In genomic region chr14:39203659-39204606, GRCh38 we compare ENCODE assay signal across 14 cellular contexts. TPM values are rescaled to one million over a fixed set of nuclear protein-coding genes. Genes with fewer than 3 reads are reported as not detected.
DNase-seq lines count a peak whose midpoint lies in the region; TF ChIP-seq lines count a peak whose summit lies in the region.
"Had no signal": no experiment of that assay in that cellular context is flagged by ENCODE, and none has a peak within 500 bp of the region (broad histone marks: within the 10 kb centered on the region; RNA-seq: fewer than 3 reads in every experiment).

No MANE protein-coding gene starts in this region.

- H3K14ac ChIP-seq in trophoblast cell (ENCODE audit: low read length) = peak overlapping the region; percentile 33

- peak overlapping the region; percentile 72 for H4K8ac ChIP-seq in trophoblast cell (ENCODE audit: low read depth, low read length)

- H3K79me1 ChIP-seq in trophoblast cell (ENCODE audit: low read length) = peaks cover 11% of the 10 kb centered on the region

- peak overlapping the region; percentile 7 for H3K18ac ChIP-seq in trophoblast cell (ENCODE audit: low read length)

- H3K9me3 ChIP-seq in trophoblast cell (ENCODE audit: insufficient read depth, low read depth, low read length) = no peaks in the 10 kb centered on the region

- peak overlapping the region; percentile 86 for H2BK12ac ChIP-seq in trophoblast cell (ENCODE audit: low read length)

- H3K23ac ChIP-seq in trophoblast cell (ENCODE audit: low read length) = no peak overlapping the region

- no peak overlapping the region for H3K4ac ChIP-seq in trophoblast cell (ENCODE audit: low read depth, low read length)

- TF ChIP-seq CTCF in epithelial cell of esophagus (IDR thresholded peaks at IDR 0.05; ENCODE audit: insufficient read depth, low read depth, low read length, missing control alignments) = no peak

- peak overlapping the region; percentile 58 for H4K91ac ChIP-seq in trophoblast cell (ENCODE audit: low read depth, low read length)

- peak overlapping the region; percentile 75 for H3K27ac ChIP-seq in trophoblast cell (ENCODE audit: low read depth, low read length)
- H3K27ac ChIP-seq: 22Rv1, coronary artery had no signal

- H2BK120ac ChIP-seq in trophoblast cell (ENCODE audit: insufficient read depth, low read length, poor library complexity) = peak overlapping the region; percentile 81

- no peak overlapping the region for H3K9ac ChIP-seq in trophoblast cell (ENCODE audit: low read length)

- peak overlapping the region; percentile 15 for H2AK5ac ChIP-seq in trophoblast cell (ENCODE audit: low read length)

- no peaks in the 10 kb centered on the region for H3K27me3 ChIP-seq in trophoblast cell (ENCODE audit: insufficient read depth, low read length)

- DNase-seq in DMS53 (lab: John Stamatoyannopoulos, UW) (peak; percentile 9), DMS53 treated with DMSO at 0.1 percent for 48 hours (lab: John Stamatoyannopoulos, UW; ENCODE audit: unreplicated experiment) (no peak), OCI-M1 (lab: John Stamatoyannopoulos, UW) (peak; percentile 25), epithelial cell of esophagus (ENCODE audit: low read depth) (peak; percentile 87), trophoblast cell (no peak), NCI-H345 (lab: John Stamatoyannopoulos, UW) (no peak), amygdala (lab: John Stamatoyannopoulos, UW) (no peak), HuH-7.5 (ENCODE audit: low spot score) (no peak)
- DNase-seq: CD4-positive, CD25-positive, alpha-beta regulatory T cell; HCEC 1CT; stimulated activated naive CD8-positive, alpha-beta T cell treated with anti-CD3 and anti-CD28 coated beads, Interleukin-15, Interleukin-2, amounts not matched to agents 100 U/mL and 50 U/mL, for 24 hours; SW 1271 had no signal

- no CpG with 5 or more reads among the region's 5 CpGs for WGBS in trophoblast cell (ENCODE audit: extremely low coverage, insufficient coverage, insufficient read length)

- no peaks in the 10 kb centered on the region for H3K36me3 ChIP-seq in trophoblast cell (ENCODE audit: control insufficient read depth in 1 of 2, insufficient read depth in 2 of 2, low read length in 2 of 2)

- H3K4me3 ChIP-seq in epithelial cell of esophagus (ENCODE audit: low read length) (no peak overlapping the region), trophoblast cell (ENCODE audit: low read depth, low read length) (no peak overlapping the region)
- H3K4me3 ChIP-seq: coronary artery had no signal

- peak overlapping the region; percentile 52 for H2BK5ac ChIP-seq in trophoblast cell (ENCODE audit: low read depth, low read length, poor library complexity)

- peaks cover 12 to 14% of the 10 kb centered on the region in 2 experiments for H3K4me1 ChIP-seq in trophoblast cell (ENCODE audit: control insufficient read depth in 1 of 2, insufficient read depth in 2 of 2, low read length in 2 of 2)

- H3K4me2 ChIP-seq in trophoblast cell (ENCODE audit: low read length) = peak overlapping the region; percentile 33

- H2AFZ ChIP-seq in trophoblast cell (ENCODE audit: insufficient read depth, low read length, poor library complexity) = peak overlapping the region; percentile 15

- H4K12ac ChIP-seq in trophoblast cell (ENCODE audit: low read depth, low read length) = peak overlapping the region; percentile 34

- no peaks in the 10 kb centered on the region for H3K79me2 ChIP-seq in trophoblast cell (ENCODE audit: control insufficient read depth, insufficient read depth, low read length, poor library complexity)

RNA-seq across cellular contexts. Expression of gene PNN, which starts 28.9 kb away (rescaled TPM):
- 98.7 and 101 TPM in 2 replicates for polyA plus RNA-seq in trophoblast cell (2013)

RNA-seq across cellular contexts. Expression of gene MIA2, which starts 29.8 kb away (rescaled TPM):
- polyA plus RNA-seq in trophoblast cell (2013) = 20.3 and 22.2 TPM in 2 replicates

RNA-seq across cellular contexts. Expression of gene TRAPPC6B, which starts 33.8 kb away (rescaled TPM):
- 13.9 and 15.4 TPM in 2 replicates for polyA plus RNA-seq in trophoblast cell (2013)

Comparison
In these comparisons a context has a peak if more than half of its experiments do, and no peak if none do; other contexts are left out.
1. DNase-seq: peak in DMS53 (single experiment), OCI-M1 (single experiment) and epithelial cell of esophagus (single experiment); none in DMS53 treated with DMSO at 0.1 percent for 48 hours (single experiment), trophoblast cell (0 of 2), NCI-H345 (single experiment), amygdala (0 of 56) and HuH-7.5 (single experiment).